9 cellular contexts compared by ENCODE assay signal in genomic region chr5:96933764-96934163, GRCh38. TPM values are rescaled to one million over a fixed set of nuclear protein-coding genes. Genes with fewer than 3 reads are reported as not detected.
A peak's percentile ranks its signal among the peaks of the same experiment; 100 is the strongest.
DNase-seq lines count a peak whose midpoint lies in the region; ATAC-seq, FAIRE-seq and TF ChIP-seq lines count a peak whose summit lies in the region.
"Had no signal": no experiment of that assay in that cellular context is flagged by ENCODE, and none has a peak within 500 bp of the region (broad histone marks: within the 10 kb centered on the region; RNA-seq: fewer than 3 reads in every experiment).

No MANE protein-coding gene starts in this region.

- WGBS in spleen, 5 donors: 20 to 35% (median 25%) methylated on average over 4 of the region's 4 CpGs
- WGBS in lower leg skin, 2 donors: 55 to 61% methylated on average over 4 of the region's 4 CpGs

- TF ChIP-seq CTCF in fibroblast of the aortic adventitia (IDR thresholded peaks at IDR 0.05; ENCODE audit: insufficient read depth, low read length): no peak
- no peak for TF ChIP-seq CTCF in spleen (IDR thresholded peaks at IDR 0.05 in 8 of 11, conservative IDR thresholded peaks at IDR 0.05 in 3 of 11)
- no peak for TF ChIP-seq CTCF in D721Med (IDR thresholded peaks at IDR 0.05; ENCODE audit: insufficient read depth, missing control alignments)
- TF ChIP-seq CTCF in lower leg skin (IDR thresholded peaks at IDR 0.05): no peak

- intact Hi-C loops in spleen (cut with DNase I; ENCODE audit: low total_unique reads): loop anchor here (5.0 to 10.0 kb wide), 2 partner anchors 49 to 126 kb away; partner anchors contain the start of gene ERAP1
- intact Hi-C loops in lower leg skin (cut with DNase I; ENCODE audit: low total_unique reads): no loop called here

- H3K27ac ChIP-seq in SJCRH30: peak overlapping the region; percentile 94
- H3K27ac ChIP-seq in spleen: peak overlapping the region; percentile 94 to 99 (median 98)

- DNase-seq in DMS79 treated with DMSO at 0.1 percent for 48 hours (lab: John Stamatoyannopoulos, UW): peak; percentile 58
- DNase-seq in DMS79 (lab: John Stamatoyannopoulos, UW): no peak
- no peak for DNase-seq in SJCRH30
- no peak for DNase-seq in fibroblast of the aortic adventitia (ENCODE audit: low read depth)
- DNase-seq in spleen: no peak
- no peak for DNase-seq in D721Med (ENCODE audit: insufficient read length, low spot score)
- DNase-seq in lower leg skin (ENCODE audit: low spot score in 2 of 2): no peak

- H3K36me3 ChIP-seq in SJCRH30: no peaks in the 10 kb centered on the region
- no peaks in the 10 kb centered on the region for H3K36me3 ChIP-seq in spleen

- TF ChIP-seq POLR2A in spleen (IDR thresholded peaks at IDR 0.05): no peak
- TF ChIP-seq POLR2A in lower leg skin (IDR thresholded peaks at IDR 0.05): no peak

- no peaks in the 10 kb centered on the region for H3K27me3 ChIP-seq in SJCRH30
- no peaks in the 10 kb centered on the region for H3K27me3 ChIP-seq in spleen (replicated peaks in 1 of 7)

- H3K9me3 ChIP-seq in SJCRH30 (replicated peaks): no peaks in the 10 kb centered on the region
- no peaks in the 10 kb centered on the region for H3K9me3 ChIP-seq in spleen

- no peak for FAIRE-seq in D721Med (lab: Jason Lieb, UNC)
- FAIRE-seq: A204.1 had no signal

- H3K4me3 ChIP-seq in SJCRH30: peak overlapping the region; percentile 72
- H3K4me3 ChIP-seq in fibroblast of the aortic adventitia (ENCODE audit: low read depth, low read length): peak overlapping the region; percentile 90
- H3K4me3 ChIP-seq in spleen: peak overlapping the region; percentile 55 to 91 (median 82)
- no peak overlapping the region for H3K4me3 ChIP-seq in lower leg skin (ENCODE audit: low read depth, poor library complexity, severe bottlenecking)

- H3K4me1 ChIP-seq in SJCRH30 (0 out of 2 replicates have a peak, but pooled peaks cover 8% of the 10 kb centered on the region), spleen (peaks cover 42 to 76% (median 52%) of the 10 kb centered on the region in 6 donors)

- ATAC-seq in GM21717 (IDR thresholded peaks at IDR 0.05; ENCODE audit: unreplicated experiment): no peak

RNA-seq across cellular contexts. Expression of gene LNPEP, which starts 2.1 kb away (rescaled TPM):
- total RNA-seq in SJCRH30 (2014; rRNA removed; shearing (Covaris generic)): 28.2 and 35.3 TPM in 2 replicates
- 18.8 and 46.3 TPM in 2 replicates for total RNA-seq in fibroblast of the aortic adventitia (ENCODE audit: low replicate concordance)
- total RNA-seq in spleen: 10 to 100 TPM; 62.4 to 82.2 (median 72.0) TPM
- 1 to 10 TPM; 8.5 to 9.7 (median 8.6) TPM for polyA plus RNA-seq in spleen
- 10 to 100 TPM; 53.9 to 60.1 (median 56.9) TPM for total RNA-seq in lower leg skin

RNA-seq across cellular contexts. Expression of gene ERAP2, which starts 57.5 kb away (rescaled TPM):
- 4.2 and 6.7 TPM in 2 replicates for total RNA-seq in SJCRH30 (2014; rRNA removed; shearing (Covaris generic))
- total RNA-seq in fibroblast of the aortic adventitia (ENCODE audit: low replicate concordance): 6.7 and 9.6 TPM in 2 replicates
- 10 to 100 TPM; 33.2 to 91.8 (median 66.8) TPM for total RNA-seq in spleen
- 10 to 100 TPM; 10.6 to 38.6 (median 14.7) TPM for polyA plus RNA-seq in spleen
- total RNA-seq in lower leg skin: 10 to 100 TPM in 1 of 4 donors, 1 to 10 TPM in 3; 5.0 to 11.0 (median 9.3) TPM
